9 cellular contexts compared by ENCODE assay signal in the genomic region with DNA sequence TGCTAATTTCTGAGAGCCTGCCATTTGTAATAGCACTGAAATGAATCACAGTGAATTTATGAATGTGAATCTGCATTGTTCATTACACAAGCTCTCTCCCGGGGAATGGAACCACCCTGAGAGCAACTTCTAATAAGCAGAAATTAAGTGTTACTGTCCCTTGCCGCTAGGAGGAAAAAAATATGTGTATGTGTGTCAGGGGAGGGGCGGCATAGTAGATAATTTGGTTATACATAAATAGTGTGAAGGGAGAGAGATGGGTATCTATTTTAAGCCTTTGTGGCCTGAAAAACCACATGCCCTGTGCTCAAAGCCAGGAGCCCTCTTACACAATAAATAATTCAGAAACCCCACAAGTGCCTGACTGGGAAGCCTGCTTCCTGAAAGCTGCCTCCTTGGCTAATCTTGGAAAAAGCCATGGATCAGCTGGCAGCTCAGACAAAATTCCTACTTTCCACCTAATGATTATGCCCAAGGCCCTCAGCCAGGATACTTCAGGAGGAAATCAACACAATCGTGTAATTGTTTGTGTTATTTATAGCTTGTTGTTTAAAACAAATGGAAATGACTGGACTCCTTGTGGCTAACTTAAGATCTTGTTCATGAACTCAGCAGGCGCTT.
DNase-seq lines count a peak whose midpoint lies in the region; ATAC-seq and TF ChIP-seq lines count a peak whose summit lies in the region.
"Had no signal": no experiment of that assay in that cellular context is flagged by ENCODE, and none has a peak within 500 bp of the region (broad histone marks: within the 10 kb centered on the region; RNA-seq: fewer than 3 reads in every experiment).

No MANE protein-coding gene starts in this region.

- no peaks in the 10 kb centered on the region for H3K9me3 ChIP-seq in parathyroid adenoma (ENCODE audit: control insufficient read depth, low read length)

- peaks cover 10% of the 10 kb centered on the region for H3K4me1 ChIP-seq in parathyroid adenoma

- DNase-seq in brain pericyte (ENCODE audit: low read depth, low spot score) = peak; percentile 6
- DNase-seq in hippocampal formation (lab: John Stamatoyannopoulos, UW) = no peak
- no peak for DNase-seq in GM20000 (ENCODE audit: low spot score)
- no peak for DNase-seq in stimulated activated CD8-positive, alpha-beta memory T cell treated with anti-CD3 and anti-CD28 coated beads, Interleukin-4, amount 100 ng/mL, for 48 hours
- no peak for DNase-seq in medulla oblongata (ENCODE audit: extremely low spot score)
- DNase-seq: central memory CD4-positive, alpha-beta T cell had no signal

- TF ChIP-seq CTCF in parathyroid adenoma (IDR thresholded peaks at IDR 0.05) = no peak
- TF ChIP-seq CTCF in GM20000 (IDR thresholded peaks at IDR 0.05; ENCODE audit: extremely low read depth, missing control alignments) = no peak

- no peaks in the 10 kb centered on the region for H3K27me3 ChIP-seq in parathyroid adenoma (ENCODE audit: control insufficient read depth, insufficient read depth, low read length)

- H2AFZ ChIP-seq in parathyroid adenoma = no peak overlapping the region

- H3K4me3 ChIP-seq in parathyroid adenoma (ENCODE audit: low read depth, low read length) = no peak overlapping the region

- peak; percentile 86 for ATAC-seq in GM18867 (IDR thresholded peaks at IDR 0.05; ENCODE audit: unreplicated experiment)
- peak; percentile 60 for ATAC-seq in HG03575 (IDR thresholded peaks at IDR 0.05; ENCODE audit: extremely low read depth, insufficient number of reproducible peaks, low FRiP score, unreplicated experiment)

- H3K4me2 ChIP-seq in parathyroid adenoma (ENCODE audit: low read length) = no peak overlapping the region

- no peaks in the 10 kb centered on the region for H3K79me2 ChIP-seq in parathyroid adenoma

- peak overlapping the region; percentile 15 for H3K27ac ChIP-seq in parathyroid adenoma

- no peak overlapping the region for H3K9ac ChIP-seq in parathyroid adenoma

- H3K36me3 ChIP-seq in parathyroid adenoma (ENCODE audit: control insufficient read depth, insufficient read depth, low read length) = no peaks in the 10 kb centered on the region
